23 cellular contexts compared by ENCODE assay signal in genomic region chr10:102720337-102720736, GRCh38. TPM values are rescaled to one million over a fixed set of nuclear protein-coding genes. Genes with fewer than 3 reads are reported as not detected.
DNase-seq lines count a peak whose midpoint lies in the region; ATAC-seq and TF ChIP-seq lines count a peak whose summit lies in the region.
"Had no signal": no experiment of that assay in that cellular context is flagged by ENCODE, and none has a peak within 500 bp of the region (broad histone marks: within the 10 kb centered on the region; RNA-seq: fewer than 3 reads in every experiment).

No MANE protein-coding gene starts in this region.

- peaks cover 15% of the 10 kb centered on the region for H3K79me2 ChIP-seq in mammary epithelial cell (ENCODE audit: insufficient read depth, low read length)

- BruUV-seq in MCF 10A (replicated peaks; lab: Mats Ljungman, UMichigan) (no TSS peak), mammary epithelial cell (replicated peaks; lab: Mats Ljungman, UMichigan) (no TSS peak)

- H3K4me1 Mint-ChIP-seq in MCF 10A (ENCODE audit: insufficient read depth, unreplicated experiment) (peaks cover 30% of the 10 kb centered on the region), mesothelial cell of epicardium (peaks cover 38% of the 10 kb centered on the region), type B pancreatic cell (ENCODE audit: unreplicated experiment) (peaks cover 46% of the 10 kb centered on the region)
- H3K4me1 Mint-ChIP-seq in activated T-helper 1 cell treated with anti-CD3 and anti-CD28 coated beads, Interleukin-12 subunit alpha, Interleukin-12 subunit beta, Interleukin-2, Interleukin-4 antibody, amounts not matched to agents 30 ng/mL and 10 ng/mL and 1 ng/mL, durations not matched to agents 14 hours and 24 hours and 36 hours (ENCODE audit: low read depth), result peaks cover 37% of the 10 kb centered on the region

- H3K4me1 ChIP-seq in mammary epithelial cell (ENCODE audit: insufficient read depth, low read length), result peaks cover 2% of the 10 kb centered on the region

- H3K9me3 ChIP-seq in mammary epithelial cell (replicated peaks; ENCODE audit: insufficient read depth, low read length), result no peaks in the 10 kb centered on the region

- in situ Hi-C loops in mammary epithelial cell (cut with MboI; ENCODE audit: low sequenced_read_pairs in 2 of 2), result loop anchor here in 1 of 2 donors (10.0 kb wide), 1 partner anchor 114 kb away; the partner anchor contains the start of gene CYP17A1

- WGBS in mammary epithelial cell (ENCODE audit: low coverage, missing lambda C conversion rate), result 69% methylated on average over 3 of the region's 3 CpGs

- TF ChIP-seq CTCF in MCF 10A (IDR thresholded peaks at IDR 0.05; ENCODE audit: unreplicated experiment), result no peak
- TF ChIP-seq CTCF in mammary epithelial cell (conservative IDR thresholded peaks at IDR 0.05 in 1 of 2, IDR thresholded peaks at IDR 0.05 in 1 of 2; ENCODE audit: extremely low read depth in 1 of 2, insufficient read depth in 1 of 2, low read depth in 1 of 2, low read length in 2 of 2), result no peak
- TF ChIP-seq CTCF in mesothelial cell of epicardium (IDR thresholded peaks at IDR 0.05; ENCODE audit: unreplicated experiment), result no peak
- TF ChIP-seq CTCF in type B pancreatic cell (conservative IDR thresholded peaks at IDR 0.05), result no peak

- H3K9me3 Mint-ChIP-seq in MCF 10A (ENCODE audit: unreplicated experiment), result no peaks in the 10 kb centered on the region
- peaks cover 4% of the 10 kb centered on the region for H3K9me3 Mint-ChIP-seq in activated T-helper 1 cell treated with anti-CD3 and anti-CD28 coated beads, Interleukin-12 subunit alpha, Interleukin-12 subunit beta, Interleukin-2, Interleukin-4 antibody, amounts not matched to agents 30 ng/mL and 10 ng/mL and 1 ng/mL, durations not matched to agents 14 hours and 24 hours and 36 hours
- peaks cover 5% of the 10 kb centered on the region for H3K9me3 Mint-ChIP-seq in mesothelial cell of epicardium
- H3K9me3 Mint-ChIP-seq in type B pancreatic cell, result no peaks in the 10 kb centered on the region
- H3K9me3 Mint-ChIP-seq: CD8-positive, alpha-beta T cell had no signal

- intact Hi-C loops in MCF 10A (cut with micrococcal nuclease), result no loop called here
- intact Hi-C loops in mammary epithelial cell (cut with micrococcal nuclease), result no loop called here
- intact Hi-C loops in activated T-helper 1 cell treated with anti-CD3 and anti-CD28 coated beads, Interleukin-12 subunit alpha, Interleukin-12 subunit beta, Interleukin-2, Interleukin-4 antibody, amounts not matched to agents 30 ng/mL and 10 ng/mL and 1 ng/mL, durations not matched to agents 14 hours and 24 hours and 36 hours (cut with micrococcal nuclease), result no loop called here

- POLR2A ChIA-PET in MCF 10A (lab: Yijun Ruan, JAX), result interaction anchor here (0.6 to 3.1 kb wide), 5 partner anchors 8 to 328 kb away, joined by 3 to 10 read pairs (median 4); partner anchors contain the start of gene TRIM8

- CTCF ChIA-PET in MCF 10A (lab: Yijun Ruan, JAX) (interaction anchor here (0.5 to 2.8 kb wide), 7 partner anchors 8 to 181 kb away, joined by 3 to 9 read pairs (median 4); no protein-coding TSS in a partner anchor), mammary epithelial cell (lab: Charles Lee; ENCODE audit: low non-redundant PET) (no interaction called here)

- ATAC-seq in HG02571 (IDR thresholded peaks at IDR 0.05; ENCODE audit: unreplicated experiment), result no peak
- ATAC-seq: CD8-positive, alpha-beta T cell; Right ventricle myocardium inferior had no signal

- H3K36me3 ChIP-seq in mammary epithelial cell (ENCODE audit: insufficient read depth, low read length), result no peaks in the 10 kb centered on the region

- DNase-seq in MCF 10A (ENCODE audit: unreplicated experiment), result no peak
- no peak for DNase-seq in mammary epithelial cell
- no peak for DNase-seq in activated T-helper 1 cell treated with anti-CD3 and anti-CD28 coated beads, Interleukin-12 subunit alpha, Interleukin-12 subunit beta, Interleukin-2, Interleukin-4 antibody, amounts not matched to agents 30 ng/mL and 10 ng/mL and 1 ng/mL, durations not matched to agents 14 hours and 24 hours and 36 hours (ENCODE audit: low spot score)
- DNase-seq in mesothelial cell of epicardium (ENCODE audit: low spot score in 2 of 2, unreplicated experiment in 2 of 2), result no peak
- DNase-seq in type B pancreatic cell (ENCODE audit: extremely low spot score, unreplicated experiment), result no peak
- DNase-seq in OCI-M1 (lab: John Stamatoyannopoulos, UW), result no peak
- DNase-seq in foreskin melanocyte, result no peak
- DNase-seq: ACHN; C1 segment of cervical spinal cord; CD8-positive, alpha-beta T cell; H7; MV-4-11; NCI-H1694; NCI-H2081; NCI-H2171; NCI-H446; NCI-H526 had no signal

- no peak overlapping the region for H3K4me2 ChIP-seq in mammary epithelial cell (ENCODE audit: insufficient read depth, low read depth, low read length)
- H3K4me2 ChIP-seq: KMS-11 had no signal

- H3K27ac Mint-ChIP-seq in MCF 10A (ENCODE audit: low read depth, unreplicated experiment) (peak overlapping the region; percentile 80), mesothelial cell of epicardium (peak overlapping the region; percentile 90), type B pancreatic cell (peak overlapping the region; percentile 42)
- peak overlapping the region; percentile 12 for H3K27ac Mint-ChIP-seq in activated T-helper 1 cell treated with anti-CD3 and anti-CD28 coated beads, Interleukin-12 subunit alpha, Interleukin-12 subunit beta, Interleukin-2, Interleukin-4 antibody, amounts not matched to agents 30 ng/mL and 10 ng/mL and 1 ng/mL, durations not matched to agents 14 hours and 24 hours and 36 hours
- H3K27ac Mint-ChIP-seq: CD8-positive, alpha-beta T cell had no signal

- H3K4me3 Mint-ChIP-seq in MCF 10A (ENCODE audit: unreplicated experiment) (no peak overlapping the region), mesothelial cell of epicardium (no peak overlapping the region), type B pancreatic cell (peak overlapping the region; percentile 53)
- no peak overlapping the region for H3K4me3 Mint-ChIP-seq in activated T-helper 1 cell treated with anti-CD3 and anti-CD28 coated beads, Interleukin-12 subunit alpha, Interleukin-12 subunit beta, Interleukin-2, Interleukin-4 antibody, amounts not matched to agents 30 ng/mL and 10 ng/mL and 1 ng/mL, durations not matched to agents 14 hours and 24 hours and 36 hours
- H3K4me3 Mint-ChIP-seq: CD8-positive, alpha-beta T cell had no signal

- H2AFZ ChIP-seq in mammary epithelial cell (ENCODE audit: low read depth, low read length), result no peak overlapping the region

- H4K20me1 ChIP-seq in mammary epithelial cell (ENCODE audit: insufficient read depth, low read length), result no peaks in the 10 kb centered on the region

- H3K36me3 Mint-ChIP-seq in MCF 10A (ENCODE audit: insufficient read depth, unreplicated experiment), result peaks cover 23% of the 10 kb centered on the region
- peaks cover 23% of the 10 kb centered on the region for H3K36me3 Mint-ChIP-seq in activated T-helper 1 cell treated with anti-CD3 and anti-CD28 coated beads, Interleukin-12 subunit alpha, Interleukin-12 subunit beta, Interleukin-2, Interleukin-4 antibody, amounts not matched to agents 30 ng/mL and 10 ng/mL and 1 ng/mL, durations not matched to agents 14 hours and 24 hours and 36 hours (ENCODE audit: low read depth)
- peaks cover 16% of the 10 kb centered on the region for H3K36me3 Mint-ChIP-seq in mesothelial cell of epicardium
- peaks cover 26% of the 10 kb centered on the region for H3K36me3 Mint-ChIP-seq in type B pancreatic cell

- no peak overlapping the region for H3K4me3 ChIP-seq in mammary epithelial cell (replicated peaks in 1 of 3; ENCODE audit: insufficient read depth in 1 of 3, low read depth in 2 of 3, low read length in 3 of 3)
- H3K4me3 ChIP-seq: SJSA1 had no signal

- dilution Hi-C loops in mammary epithelial cell (cut with HindIII; ENCODE audit: low sequenced_read_pairs), result no loop called here

- H3K27me3 Mint-ChIP-seq in MCF 10A (ENCODE audit: insufficient read depth, unreplicated experiment) (no peaks in the 10 kb centered on the region), mesothelial cell of epicardium (ENCODE audit: low read depth) (no peaks in the 10 kb centered on the region), type B pancreatic cell (no peaks in the 10 kb centered on the region)
- H3K27me3 Mint-ChIP-seq in activated T-helper 1 cell treated with anti-CD3 and anti-CD28 coated beads, Interleukin-12 subunit alpha, Interleukin-12 subunit beta, Interleukin-2, Interleukin-4 antibody, amounts not matched to agents 30 ng/mL and 10 ng/mL and 1 ng/mL, durations not matched to agents 14 hours and 24 hours and 36 hours (ENCODE audit: insufficient read depth), result no peaks in the 10 kb centered on the region

- no peak overlapping the region for H3K9ac ChIP-seq in mammary epithelial cell (ENCODE audit: insufficient read depth, low read length)
- H3K9ac ChIP-seq: KMS-11 had no signal

- H3K27me3 ChIP-seq in mammary epithelial cell (ENCODE audit: insufficient read depth, low read length), result no peaks in the 10 kb centered on the region
- H3K27me3 ChIP-seq: SJSA1 had no signal

- no peak overlapping the region for H3K27ac ChIP-seq in mammary epithelial cell (ENCODE audit: insufficient read depth, low read depth, low read length)
- H3K27ac ChIP-seq: 22Rv1, HL-60, KMS-11, SJSA1 had no signal

RNA-seq across cellular contexts. Expression of gene SFXN2, which starts 5.9 kb away (rescaled TPM):
- total RNA-seq in MCF 10A (2022) (7.2 and 12.9 TPM in 2 replicates), mammary epithelial cell (10 to 100 TPM in 1 of 2 donors, under 1 TPM in 1; 0.83 to 10.9 TPM), mesothelial cell of epicardium (33.3 to 36.8 TPM (median 34.9 TPM) in 3 replicates), type B pancreatic cell (ENCODE audit: low replicate concordance) (27.8 and 35.8 TPM in 2 replicates)
- 10.2 TPM for polyA plus RNA-seq in mammary epithelial cell
- 8.5 TPM for polyA minus RNA-seq in mammary epithelial cell
- total RNA-seq in activated T-helper 1 cell treated with anti-CD3 and anti-CD28 coated beads, Interleukin-12 subunit alpha, Interleukin-12 subunit beta, Interleukin-2, Interleukin-4 antibody, amounts not matched to agents 30 ng/mL and 10 ng/mL and 1 ng/mL, durations not matched to agents 14 hours and 24 hours and 36 hours, result 39.5 and 44.0 TPM in 2 replicates

RNA-seq across cellular contexts. Expression of gene ARL3, which starts 6.1 kb away (rescaled TPM):
- total RNA-seq in MCF 10A (2022) (6.8 and 7.0 TPM in 2 replicates), mammary epithelial cell (1 to 10 TPM; 2.3 to 8.7 TPM), mesothelial cell of epicardium (13.0 to 13.9 TPM (median 13.7 TPM) in 3 replicates), type B pancreatic cell (ENCODE audit: low replicate concordance) (12.2 and 15.8 TPM in 2 replicates)
- 7.8 TPM for polyA plus RNA-seq in mammary epithelial cell
- 0.83 TPM for polyA minus RNA-seq in mammary epithelial cell
- total RNA-seq in activated T-helper 1 cell treated with anti-CD3 and anti-CD28 coated beads, Interleukin-12 subunit alpha, Interleukin-12 subunit beta, Interleukin-2, Interleukin-4 antibody, amounts not matched to agents 30 ng/mL and 10 ng/mL and 1 ng/mL, durations not matched to agents 14 hours and 24 hours and 36 hours, result 6.6 and 6.8 TPM in 2 replicates

RNA-seq across cellular contexts. Expression of gene WBP1L, which starts 23.4 kb away (rescaled TPM):
- total RNA-seq in MCF 10A (2022), result 19.8 and 24.8 TPM in 2 replicates
- 10 to 100 TPM; 18.4 to 48.2 TPM for total RNA-seq in mammary epithelial cell
- polyA plus RNA-seq in mammary epithelial cell, result 20.7 TPM
- polyA minus RNA-seq in mammary epithelial cell, result 24.7 TPM
- total RNA-seq in activated T-helper 1 cell treated with anti-CD3 and anti-CD28 coated beads, Interleukin-12 subunit alpha, Interleukin-12 subunit beta, Interleukin-2, Interleukin-4 antibody, amounts not matched to agents 30 ng/mL and 10 ng/mL and 1 ng/mL, durations not matched to agents 14 hours and 24 hours and 36 hours, result 19.4 and 20.0 TPM in 2 replicates
- total RNA-seq in mesothelial cell of epicardium, result 56.3 to 56.7 TPM (median 56.3 TPM) in 3 replicates
- total RNA-seq in type B pancreatic cell (ENCODE audit: low replicate concordance), result 40.3 and 80.4 TPM in 2 replicates

Comparison
In these comparisons a context has a peak if more than half of its experiments do, and no peak if none do; other contexts are left out.
1. H3K27ac Mint-ChIP-seq: peak in every context shown above with its lines; median percentile 90 in mesothelial cell of epicardium; 80 in MCF 10A; 42 in type B pancreatic cell; 12 in activated T-helper 1 cell treated with anti-CD3 and anti-CD28 coated beads, Interleukin-12 subunit alpha, Interleukin-12 subunit beta, Interleukin-2, Interleukin-4 antibody, amounts not matched to agents 30 ng/mL and 10 ng/mL and 1 ng/mL, durations not matched to agents 14 hours and 24 hours and 36 hours.